Comparison of ENCODE assay signal across 16 cellular contexts in the genomic region with DNA sequence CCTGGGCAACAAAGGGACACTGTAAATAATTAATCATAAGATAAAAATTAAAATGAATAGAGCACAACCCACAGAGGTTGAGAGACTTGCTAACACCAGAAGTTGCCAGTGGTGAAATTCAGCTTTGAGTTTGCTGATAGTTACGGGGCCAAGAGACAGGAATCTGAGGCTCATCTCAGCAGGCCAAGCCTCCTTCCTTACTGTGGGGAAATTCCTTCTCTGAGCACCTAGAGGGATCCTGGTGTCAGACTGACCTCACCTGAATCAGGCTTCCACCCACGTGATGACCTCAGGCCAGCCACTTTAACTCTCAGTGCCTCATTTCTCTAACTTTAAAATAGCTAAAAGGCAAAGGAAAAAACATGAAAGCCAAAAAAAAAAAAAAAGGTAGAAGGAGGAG.
"Had no signal": no experiment of that assay in that cellular context is flagged by ENCODE, and none has a peak within 500 bp of the region (broad histone marks: within the 10 kb centered on the region; RNA-seq: fewer than 3 reads in every experiment).

No MANE protein-coding gene starts in this region.

- H3K27me3 Mint-ChIP-seq: activated T-helper 17 cell treated with anti-CD3 and anti-CD28 coated beads, Interleukin-2, amount 50 U/mL, for 72 hours; central memory CD8-positive, alpha-beta T cell; T-cell had no signal

- H3K36me3 ChIP-seq: right atrium auricular region, transverse colon had no signal

- FAIRE-seq: kidney had no signal

- H3K27me3 ChIP-seq: right atrium auricular region, transverse colon had no signal

- H3K9me3 Mint-ChIP-seq: activated T-helper 17 cell treated with anti-CD3 and anti-CD28 coated beads, Interleukin-2, amount 50 U/mL, for 72 hours had no signal

- H3K4me3 Mint-ChIP-seq: activated T-helper 17 cell treated with anti-CD3 and anti-CD28 coated beads, Interleukin-2, amount 50 U/mL, for 72 hours; central memory CD8-positive, alpha-beta T cell; nephron; T-cell had no signal

- H3K27ac ChIP-seq: right atrium auricular region, skin epidermis, transverse colon had no signal

- ATAC-seq: activated T-helper 17 cell treated with anti-CD3 and anti-CD28 coated beads, Interleukin-2, amount 50 U/mL, for 72 hours; stimulated activated naive CD8-positive, alpha-beta T cell treated with anti-CD3 and anti-CD28 coated beads, Interleukin-15, Interleukin-2, amounts not matched to agents 100 U/mL and 50 U/mL, for 24 hours; T-cell had no signal

- H3K27ac Mint-ChIP-seq: activated T-helper 17 cell treated with anti-CD3 and anti-CD28 coated beads, Interleukin-2, amount 50 U/mL, for 72 hours; nephron; progenitor cell of endocrine pancreas; T-cell had no signal

- H3K4me3 ChIP-seq: right atrium auricular region, skin epidermis, transverse colon had no signal

- H3K9me3 ChIP-seq: right atrium auricular region, transverse colon had no signal

- DNase-seq: activated CD4-positive, CD25-positive, alpha-beta regulatory T cell treated with anti-CD3 and anti-CD28 coated beads, Interleukin-2, amount 50 U/mL, for 72 hours; activated naive CD4-positive, alpha-beta T cell treated with anti-CD3 and anti-CD28 coated beads, Interleukin-2, amount 50 U/mL, for 16 hours; cortex of kidney; effector CD4-positive, alpha-beta T cell; kidney; nucleus accumbens; stimulated activated naive CD8-positive, alpha-beta T cell treated with anti-CD3 and anti-CD28 coated beads, Interleukin-15, Interleukin-2, amounts not matched to agents 100 U/mL and 50 U/mL, for 24 hours; T-cell; T-helper 9 cell; transverse colon had no signal
